In the genomic region with DNA sequence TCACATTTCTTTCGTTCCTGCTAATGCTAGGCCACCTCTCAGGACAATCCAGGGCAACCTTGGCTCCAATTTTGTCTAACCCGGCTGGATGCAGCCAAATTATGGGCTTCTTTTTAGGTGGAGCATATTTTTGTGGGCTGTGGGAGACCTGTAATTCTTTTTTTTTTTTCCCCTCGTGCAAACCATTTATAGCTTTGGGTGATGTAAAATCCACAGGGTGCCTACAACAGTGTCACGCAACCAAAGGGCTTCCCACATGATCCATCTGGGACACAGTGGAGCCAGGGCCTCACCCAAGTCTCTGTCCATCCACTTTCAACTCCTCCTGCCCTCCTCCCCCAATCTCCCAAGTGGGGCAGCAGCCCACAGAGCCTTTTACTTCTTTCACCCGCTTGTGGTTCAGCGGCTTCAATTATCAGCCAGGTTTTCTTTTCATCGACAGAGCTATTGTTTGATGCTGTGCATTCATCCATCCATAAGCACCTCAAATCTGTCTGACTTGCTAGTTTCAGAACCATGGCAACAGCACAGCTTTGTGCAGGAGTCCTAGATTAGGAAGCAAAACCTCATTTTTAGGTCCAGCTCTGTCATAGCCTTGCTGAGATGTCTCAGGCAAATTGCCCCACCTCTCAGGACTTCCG, we compare ENCODE assay signal across 17 cellular contexts. TPM values are rescaled to one million over a fixed set of nuclear protein-coding genes. Genes with fewer than 3 reads are reported as not detected.
DNase-seq lines count a peak whose midpoint lies in the region; ATAC-seq and TF ChIP-seq lines count a peak whose summit lies in the region.
"Had no signal": no experiment of that assay in that cellular context is flagged by ENCODE, and none has a peak within 500 bp of the region (broad histone marks: within the 10 kb centered on the region; RNA-seq: fewer than 3 reads in every experiment).

No MANE protein-coding gene starts in this region.

- no peaks in the 10 kb centered on the region for H3K36me3 Mint-ChIP-seq in nephron (ENCODE audit: low read depth)
- H3K36me3 Mint-ChIP-seq in activated CD4-positive, alpha-beta T cell treated with anti-CD3 and anti-CD28 coated beads, Interleukin-2, amount 10 ng/mL, durations not matched to agents 24 days and 14 days (ENCODE audit: low read depth) = no peaks in the 10 kb centered on the region
- H3K36me3 Mint-ChIP-seq: activated naive CD4-positive, alpha-beta T cell treated with anti-CD3 and anti-CD28 coated beads, Interleukin-2, amount 10 ng/mL, durations not matched to agents 7 days and 5 days; stimulated activated effector memory CD8-positive, alpha-beta T cell treated with anti-CD3 and anti-CD28 coated beads, Interleukin-12 subunit alpha, Interleukin-12 subunit beta, amount 100 ng/mL, for 72 hours had no signal

- H3K27me3 Mint-ChIP-seq in nephron (ENCODE audit: low read depth) = no peaks in the 10 kb centered on the region
- H3K27me3 Mint-ChIP-seq in activated CD4-positive, alpha-beta T cell treated with anti-CD3 and anti-CD28 coated beads, Interleukin-2, amount 10 ng/mL, durations not matched to agents 24 days and 14 days = peaks cover 2% of the 10 kb centered on the region

- H3K27ac Mint-ChIP-seq in nephron = peak overlapping the region in 2 of 3 experiments; percentile 71 to 84
- no peak overlapping the region for H3K27ac Mint-ChIP-seq in activated CD4-positive, alpha-beta T cell treated with anti-CD3 and anti-CD28 coated beads, Interleukin-2, amount 10 ng/mL, durations not matched to agents 24 days and 14 days
- H3K27ac Mint-ChIP-seq: activated naive CD4-positive, alpha-beta T cell treated with anti-CD3 and anti-CD28 coated beads, Interleukin-2, amount 10 ng/mL, durations not matched to agents 7 days and 5 days; stimulated activated effector memory CD8-positive, alpha-beta T cell treated with anti-CD3 and anti-CD28 coated beads, Interleukin-12 subunit alpha, Interleukin-12 subunit beta, amount 100 ng/mL, for 72 hours had no signal

- H3K9me3 Mint-ChIP-seq in nephron = no peaks in the 10 kb centered on the region
- no peaks in the 10 kb centered on the region for H3K9me3 Mint-ChIP-seq in activated CD4-positive, alpha-beta T cell treated with anti-CD3 and anti-CD28 coated beads, Interleukin-2, amount 10 ng/mL, durations not matched to agents 24 days and 14 days
- H3K9me3 Mint-ChIP-seq: activated naive CD4-positive, alpha-beta T cell treated with anti-CD3 and anti-CD28 coated beads, Interleukin-2, amount 10 ng/mL, durations not matched to agents 7 days and 5 days; stimulated activated effector memory CD8-positive, alpha-beta T cell treated with anti-CD3 and anti-CD28 coated beads, Interleukin-12 subunit alpha, Interleukin-12 subunit beta, amount 100 ng/mL, for 72 hours had no signal

- TF ChIP-seq CTCF in nephron (IDR thresholded peaks at IDR 0.05; ENCODE audit: unreplicated experiment in 3 of 3) (no peak), omental fat pad (IDR thresholded peaks at IDR 0.05) (no peak)

- H3K4me3 Mint-ChIP-seq in nephron = no peak overlapping the region
- no peak overlapping the region for H3K4me3 Mint-ChIP-seq in activated CD4-positive, alpha-beta T cell treated with anti-CD3 and anti-CD28 coated beads, Interleukin-2, amount 10 ng/mL, durations not matched to agents 24 days and 14 days
- H3K4me3 Mint-ChIP-seq: activated naive CD4-positive, alpha-beta T cell treated with anti-CD3 and anti-CD28 coated beads, Interleukin-2, amount 10 ng/mL, durations not matched to agents 7 days and 5 days; stimulated activated effector memory CD8-positive, alpha-beta T cell treated with anti-CD3 and anti-CD28 coated beads, Interleukin-12 subunit alpha, Interleukin-12 subunit beta, amount 100 ng/mL, for 72 hours had no signal

- H3K4me1 Mint-ChIP-seq in nephron = peaks cover 18% of the 10 kb centered on the region
- no peaks in the 10 kb centered on the region for H3K4me1 Mint-ChIP-seq in activated CD4-positive, alpha-beta T cell treated with anti-CD3 and anti-CD28 coated beads, Interleukin-2, amount 10 ng/mL, durations not matched to agents 24 days and 14 days
- H3K4me1 Mint-ChIP-seq: activated naive CD4-positive, alpha-beta T cell treated with anti-CD3 and anti-CD28 coated beads, Interleukin-2, amount 10 ng/mL, durations not matched to agents 7 days and 5 days; stimulated activated effector memory CD8-positive, alpha-beta T cell treated with anti-CD3 and anti-CD28 coated beads, Interleukin-12 subunit alpha, Interleukin-12 subunit beta, amount 100 ng/mL, for 72 hours had no signal

- DNase-seq in DMS79 treated with DMSO at 0.1 percent for 48 hours (lab: John Stamatoyannopoulos, UW) (peak; percentile 91), NCI-H146 (lab: John Stamatoyannopoulos, UW) (peak; percentile 65), NCI-H345 treated with DMSO at 0.1 percent for 48 hours (lab: John Stamatoyannopoulos, UW; ENCODE audit: unreplicated experiment) (peak; percentile 23), omental fat pad (ENCODE audit: low spot score) (no peak)
- no peak for DNase-seq in stimulated activated CD4-positive, alpha-beta T cell treated with anti-CD3 and anti-CD28 coated beads, Interleukin-4, amount 100 ng/mL, for 24 hours
- DNase-seq in activated CD4-positive, alpha-beta T cell treated with anti-CD3 and anti-CD28 coated beads, Interleukin-2, amount 10 ng/mL, durations not matched to agents 24 days and 14 days = no peak
- DNase-seq: activated CD4-positive, alpha-beta T cell treated with anti-CD3 and anti-CD28 coated beads, Interleukin-2, amount 50 U/mL, for 4 hours; activated naive CD4-positive, alpha-beta T cell treated with anti-CD3 and anti-CD28 coated beads, Interleukin-2, amount 10 ng/mL, durations not matched to agents 7 days and 5 days; left ventricle myocardium superior had no signal

- ATAC-seq in omental fat pad (ENCODE audit: low FRiP score) (no peak), GM18909 (IDR thresholded peaks at IDR 0.05; ENCODE audit: poor library complexity, unreplicated experiment) (no peak)
- ATAC-seq: left ventricle myocardium superior; Right ventricle myocardium inferior; stimulated activated effector memory CD8-positive, alpha-beta T cell treated with anti-CD3 and anti-CD28 coated beads, Interleukin-12 subunit alpha, Interleukin-12 subunit beta, amount 100 ng/mL, for 72 hours had no signal

- intact Hi-C loops in activated CD4-positive, alpha-beta T cell treated with anti-CD3 and anti-CD28 coated beads, Interleukin-2, amount 10 ng/mL, durations not matched to agents 24 days and 14 days (cut with micrococcal nuclease) = no loop called here

RNA-seq across cellular contexts. Expression of gene OVAAL, which starts 10.0 kb away (rescaled TPM):
- total RNA-seq in omental fat pad = not detected
- not detected in 2 replicates for total RNA-seq in activated CD4-positive, alpha-beta T cell treated with anti-CD3 and anti-CD28 coated beads, Interleukin-2, amount 10 ng/mL, durations not matched to agents 24 days and 14 days
- total RNA-seq: astrocyte, frontal cortex, H4, posterior vena cava had no signal

RNA-seq across cellular contexts. Expression of gene ACBD6, which starts 46.4 kb away (rescaled TPM):
- total RNA-seq in omental fat pad = 10 to 100 TPM; 30.0 to 46.2 (median 38.9) TPM
- 49.8 and 54.7 TPM in 2 replicates for total RNA-seq in activated CD4-positive, alpha-beta T cell treated with anti-CD3 and anti-CD28 coated beads, Interleukin-2, amount 10 ng/mL, durations not matched to agents 24 days and 14 days

Comparison
In these comparisons a context has a peak if more than half of its experiments do, and no peak if none do; other contexts are left out.
1. DNase-seq: peak in DMS79 treated with DMSO at 0.1 percent for 48 hours (single experiment), NCI-H146 (single experiment) and NCI-H345 treated with DMSO at 0.1 percent for 48 hours (single experiment); none in omental fat pad (single experiment), stimulated activated CD4-positive, alpha-beta T cell treated with anti-CD3 and anti-CD28 coated beads, Interleukin-4, amount 100 ng/mL, for 24 hours (single experiment) and activated CD4-positive, alpha-beta T cell treated with anti-CD3 and anti-CD28 coated beads, Interleukin-2, amount 10 ng/mL, durations not matched to agents 24 days and 14 days (single experiment).